ENCODE assay signal across 18 cellular contexts in genomic region chr4:81032805-81033684, GRCh38. TPM values are rescaled to one million over a fixed set of nuclear protein-coding genes. Genes with fewer than 3 reads are reported as not detected.
DNase-seq lines count a peak whose midpoint lies in the region; ATAC-seq and TF ChIP-seq lines count a peak whose summit lies in the region.
"Had no signal": no experiment of that assay in that cellular context is flagged by ENCODE, and none has a peak within 500 bp of the region (broad histone marks: within the 10 kb centered on the region; RNA-seq: fewer than 3 reads in every experiment).

No MANE protein-coding gene starts in this region.

- H3K27me3 ChIP-seq in lower lobe of right lung (ENCODE audit: low read depth) (peaks cover 39% of the 10 kb centered on the region), upper lobe of left lung (peaks cover 0 to 11% (median 4%) of the 10 kb centered on the region in 4 donors)

- peak overlapping the region; percentile 97 for H3K4me2 ChIP-seq in OCI-LY7 (ENCODE audit: low read length)

- POLR2A ChIA-PET in OCI-LY7 (lab: Charles Lee), result interaction anchor here (0.8 to 16.6 kb wide), 28 partner anchors 8 to 664 kb away, joined by 3 to 358 read pairs (median 5); no protein-coding TSS in a partner anchor

- CTCF ChIA-PET in OCI-LY7 (lab: Charles Lee; ENCODE audit: unreplicated experiment), result interaction anchor here (0.8 to 1.4 kb wide), 5 partner anchors 19 to 670 kb away, joined by 3 to 4 read pairs (median 3); no protein-coding TSS in a partner anchor

- no peaks in the 10 kb centered on the region for H4K20me1 ChIP-seq in OCI-LY7 (ENCODE audit: insufficient read depth, low read length)

- no TSS peak for BruUV-seq in OCI-LY7 (replicated peaks; lab: Mats Ljungman, UMichigan)

- H3K79me2 ChIP-seq in OCI-LY7 (ENCODE audit: insufficient read depth, low read depth, low read length), result peaks cover 93% of the 10 kb centered on the region

- H3K27ac ChIP-seq in OCI-LY7 (ENCODE audit: low read depth, low read length, poor library complexity, severe bottlenecking), result peak overlapping the region; percentile 92
- H3K27ac ChIP-seq in lower lobe of right lung, result no peak overlapping the region
- no peak overlapping the region for H3K27ac ChIP-seq in upper lobe of left lung
- H3K27ac ChIP-seq: psoas muscle had no signal

- intact Hi-C loops in OCI-LY7 (cut with micrococcal nuclease; ENCODE audit: unreplicated experiment) (loop anchor here (1.0 kb wide), 5 partner anchors 19 to 422 kb away; no protein-coding TSS in a partner anchor), lower lobe of right lung (cut with DNase I) (no loop called here)

- TF ChIP-seq POLR2A in upper lobe of left lung (IDR thresholded peaks at IDR 0.05), result no peak

- peaks cover 55% of the 10 kb centered on the region for H3K4me1 ChIP-seq in OCI-LY7 (ENCODE audit: insufficient read depth, low read length, poor library complexity, severe bottlenecking)
- H3K4me1 ChIP-seq in lower lobe of right lung, result peaks cover 7% of the 10 kb centered on the region
- H3K4me1 ChIP-seq in upper lobe of left lung, result peaks cover 5 to 15% (median 12%) of the 10 kb centered on the region in 4 donors

- TF ChIP-seq CTCF in OCI-LY7 (conservative IDR thresholded peaks at IDR 0.05; ENCODE audit: low read length), result peak; percentile 58; the same call in 1 of the 2 replicates
- no peak for TF ChIP-seq CTCF in lower lobe of right lung (IDR thresholded peaks at IDR 0.05)
- no peak for TF ChIP-seq CTCF in upper lobe of left lung (IDR thresholded peaks at IDR 0.05)

- peaks cover 12% of the 10 kb centered on the region for H3K36me3 Mint-ChIP-seq in T-helper 17 cell (ENCODE audit: low read depth)
- H3K36me3 Mint-ChIP-seq: CD8-positive, alpha-beta T cell had no signal

- H3K4me1 Mint-ChIP-seq in T-helper 17 cell, result peaks cover 15% of the 10 kb centered on the region

- 39 to 50% methylated on average over 4 of the region's 4 CpGs for WGBS in upper lobe of left lung, 2 donors

- H3K4me3 ChIP-seq in OCI-LY7 (ENCODE audit: low read depth, low read length, poor library complexity, severe bottlenecking) (peak overlapping the region; percentile 79), lower lobe of right lung (peak overlapping the region; percentile 52), upper lobe of left lung (peak overlapping the region in 2 of 4 donors; percentile 54 to 56)
- H3K4me3 ChIP-seq: psoas muscle had no signal

- no peak overlapping the region for H3K4me3 Mint-ChIP-seq in T-helper 17 cell
- H3K4me3 Mint-ChIP-seq: CD8-positive, alpha-beta T cell had no signal

- no peak for TF ChIP-seq EP300 in upper lobe of left lung (IDR thresholded peaks at IDR 0.05)

- peak; percentile 5 for DNase-seq in NCI-H345 (lab: John Stamatoyannopoulos, UW)
- DNase-seq in NCI-H345 treated with DMSO at 0.1 percent for 48 hours (lab: John Stamatoyannopoulos, UW; ENCODE audit: unreplicated experiment), result no peak
- peak; percentile 79 for DNase-seq in OCI-LY7 (ENCODE audit: low spot score)
- no peak for DNase-seq in lower lobe of right lung
- peak in 1 of 2 donors; percentile 25 for DNase-seq in upper lobe of left lung
- no peak for DNase-seq in activated T-cell treated with anti-CD3 and anti-CD28 coated beads, Interleukin-2, amount 50 U/mL, for 48 hours
- no peak for DNase-seq in T-helper 17 cell
- DNase-seq: ACHN; activated CD8-positive, alpha-beta memory T cell treated with anti-CD3 and anti-CD28 coated beads for 24 hours; activated effector memory CD4-positive, alpha-beta T cell treated with Interleukin-2 at 50 U/mL for 16 hours; CD8-positive, alpha-beta T cell; islet precursor cell; midbrain; NCI-H1930; psoas muscle had no signal

- H2AFZ ChIP-seq in OCI-LY7 (ENCODE audit: low read length), result no peak overlapping the region; the same call in 1 of the 2 replicates

- H3K27me3 Mint-ChIP-seq in T-helper 17 cell, result peaks cover 67% of the 10 kb centered on the region

- H3K36me3 ChIP-seq in OCI-LY7 (ENCODE audit: insufficient read depth, low read length), result peaks cover 71% of the 10 kb centered on the region
- H3K36me3 ChIP-seq in lower lobe of right lung, result no peaks in the 10 kb centered on the region
- H3K36me3 ChIP-seq in upper lobe of left lung, result no peaks in the 10 kb centered on the region

- H3K9me3 ChIP-seq in OCI-LY7 (ENCODE audit: low read length), result no peaks in the 10 kb centered on the region
- no peaks in the 10 kb centered on the region for H3K9me3 ChIP-seq in lower lobe of right lung
- H3K9me3 ChIP-seq in upper lobe of left lung, result no peaks in the 10 kb centered on the region
- H3K9me3 ChIP-seq in T-helper 17 cell (ENCODE audit: control insufficient read depth, low read length, poor library complexity, severe bottlenecking), result no peaks in the 10 kb centered on the region
- H3K9me3 ChIP-seq: psoas muscle had no signal

- H3K9me2 ChIP-seq in OCI-LY7 (ENCODE audit: insufficient read depth, low read length), result no peaks in the 10 kb centered on the region

- ATAC-seq in lower lobe of right lung (peak in 1 of 2 donors; percentile 61), upper lobe of left lung (ENCODE audit: low FRiP score in 2 of 2) (peak; percentile 13 to 47), T-helper 17 cell (no peak), GM21381 (IDR thresholded peaks at IDR 0.05; ENCODE audit: unreplicated experiment) (no peak)
- ATAC-seq: CD8-positive, alpha-beta T cell; psoas muscle had no signal

- no peak overlapping the region for H3K27ac Mint-ChIP-seq in T-helper 17 cell
- H3K27ac Mint-ChIP-seq: CD8-positive, alpha-beta T cell had no signal

RNA-seq across cellular contexts. Expression of gene BMP3, which starts 2.5 kb away (rescaled TPM):
- total RNA-seq in OCI-LY7 (2014; rRNA removed; shearing (Covaris generic)), result 40.6 and 45.8 TPM in 2 replicates
- total RNA-seq in OCI-LY7 (2022) (55.0 and 55.9 TPM in 2 replicates), lower lobe of right lung (18.2 TPM), upper lobe of left lung (10 to 100 TPM in 2 of 6 donors, 1 to 10 TPM in 4; 3.1 to 14.9 (median 9.1) TPM), T-helper 17 cell (not detected)
- total RNA-seq: CD8-positive, alpha-beta T cell; glomerular endothelial cell; SK-MEL-5 had no signal

Comparison
In these comparisons a context has a peak if more than half of its experiments do, and no peak if none do; other contexts are left out.
1. DNase-seq: peak in NCI-H345 (single experiment) and OCI-LY7 (single experiment); none in NCI-H345 treated with DMSO at 0.1 percent for 48 hours (single experiment), lower lobe of right lung (single experiment), activated T-cell treated with anti-CD3 and anti-CD28 coated beads, Interleukin-2, amount 50 U/mL, for 48 hours (0 of 2) and T-helper 17 cell (0 of 3).
2. ATAC-seq: peak in upper lobe of left lung (2 of 2); none in T-helper 17 cell (single experiment) and GM21381 (single experiment).
3. RNA of gene BMP3, which starts 2.5 kb away (total RNA-seq): 40.6 to 55.9 TPM in OCI-LY7, 18.2 TPM in lower lobe of right lung (single experiment) and 3.1 to 14.9 TPM in upper lobe of left lung; not detected in T-helper 17 cell; every median in the first group is over 4 times any median in the second.